19 cellular contexts compared by ENCODE assay signal in the genomic region with DNA sequence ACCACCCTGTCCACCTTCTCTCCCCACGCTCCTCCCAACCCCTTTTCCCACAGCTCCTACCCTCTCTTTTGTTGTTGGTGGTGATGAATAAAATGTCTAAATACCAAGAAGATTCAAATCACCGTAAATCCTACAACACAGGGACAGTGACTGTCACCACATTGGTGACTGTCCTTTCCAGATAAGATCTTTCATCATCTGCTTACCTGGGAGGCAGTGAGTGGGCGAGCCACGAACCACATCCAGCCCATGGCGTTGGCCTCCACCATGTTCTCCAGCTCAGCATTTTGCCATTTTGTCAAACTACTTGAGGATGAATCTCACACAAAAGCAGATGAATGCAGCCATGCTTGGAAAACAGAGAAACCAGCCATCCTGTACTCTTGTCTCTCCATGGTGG. TPM values are rescaled to one million over a fixed set of nuclear protein-coding genes. Genes with fewer than 3 reads are reported as not detected.
DNase-seq lines count a peak whose midpoint lies in the region; ATAC-seq and TF ChIP-seq lines count a peak whose summit lies in the region.
"Had no signal": no experiment of that assay in that cellular context is flagged by ENCODE, and none has a peak within 500 bp of the region (broad histone marks: within the 10 kb centered on the region; RNA-seq: fewer than 3 reads in every experiment).

No MANE protein-coding gene starts in this region.

- no peaks in the 10 kb centered on the region for H3K9me3 ChIP-seq in T-helper 17 cell (ENCODE audit: control insufficient read depth, low read length, poor library complexity, severe bottlenecking)
- H3K9me3 ChIP-seq: colonic mucosa, prostate gland, testis had no signal

- no peaks in the 10 kb centered on the region for H3K36me3 Mint-ChIP-seq in natural killer cell treated with Interleukin-12 subunit alpha and Interleukin-12 subunit beta and Interleukin-15 and Interleukin-18, amount 100 ng/mL, for 72 hours
- H3K36me3 Mint-ChIP-seq in natural killer cell: no peaks in the 10 kb centered on the region
- H3K36me3 Mint-ChIP-seq in T-helper 17 cell (ENCODE audit: low read depth): no peaks in the 10 kb centered on the region
- H3K36me3 Mint-ChIP-seq in activated naive CD8-positive, alpha-beta T cell treated with anti-CD3 and anti-CD28 coated beads, Interleukin-2, amount 10 ng/mL, durations not matched to agents 7 days and 5 days: peaks cover 2% of the 10 kb centered on the region
- H3K36me3 Mint-ChIP-seq in stimulated activated memory B cell treated with anti-CD40 and anti-IgM and Interleukin-4, amounts not matched to agents 10 μg/mL and 1 μg/mL and 100 μg/mL, for 72 hours: no peaks in the 10 kb centered on the region

- peaks cover 61 to 63% of the 10 kb centered on the region in 2 donors for H3K4me1 Mint-ChIP-seq in natural killer cell treated with Interleukin-12 subunit alpha and Interleukin-12 subunit beta and Interleukin-15 and Interleukin-18, amount 100 ng/mL, for 72 hours (ENCODE audit: low read depth in 2 of 2)
- H3K4me1 Mint-ChIP-seq in natural killer cell (peaks cover 45 to 58% of the 10 kb centered on the region in 2 donors), T-helper 17 cell (peaks cover 16% of the 10 kb centered on the region)
- H3K4me1 Mint-ChIP-seq in activated naive CD8-positive, alpha-beta T cell treated with anti-CD3 and anti-CD28 coated beads, Interleukin-2, amount 10 ng/mL, durations not matched to agents 7 days and 5 days: peaks cover 50% of the 10 kb centered on the region
- peaks cover 56% of the 10 kb centered on the region for H3K4me1 Mint-ChIP-seq in stimulated activated memory B cell treated with anti-CD40 and anti-IgM and Interleukin-4, amounts not matched to agents 10 μg/mL and 1 μg/mL and 100 μg/mL, for 72 hours

- H3K27me3 Mint-ChIP-seq in natural killer cell treated with Interleukin-12 subunit alpha and Interleukin-12 subunit beta and Interleukin-15 and Interleukin-18, amount 100 ng/mL, for 72 hours: no peaks in the 10 kb centered on the region
- H3K27me3 Mint-ChIP-seq in natural killer cell (ENCODE audit: low read depth in 2 of 2): no peaks in the 10 kb centered on the region
- no peaks in the 10 kb centered on the region for H3K27me3 Mint-ChIP-seq in T-helper 17 cell
- peaks cover 3% of the 10 kb centered on the region for H3K27me3 Mint-ChIP-seq in activated naive CD8-positive, alpha-beta T cell treated with anti-CD3 and anti-CD28 coated beads, Interleukin-2, amount 10 ng/mL, durations not matched to agents 7 days and 5 days
- H3K27me3 Mint-ChIP-seq in stimulated activated memory B cell treated with anti-CD40 and anti-IgM and Interleukin-4, amounts not matched to agents 10 μg/mL and 1 μg/mL and 100 μg/mL, for 72 hours: no peaks in the 10 kb centered on the region

- POLR2A ChIA-PET in activated naive CD8-positive, alpha-beta T cell treated with anti-CD3 and anti-CD28 coated beads, Interleukin-2, amount 10 ng/mL, durations not matched to agents 7 days and 5 days (lab: Charles Lee): interaction anchor here (0.6 to 1.7 kb wide), 6 partner anchors 9 to 39 kb away, joined by 3 to 5 read pairs (median 3); a partner anchor contains a TSS

- DNase-seq in natural killer cell treated with Interleukin-12 subunit alpha and Interleukin-12 subunit beta and Interleukin-15 and Interleukin-18, amount 100 ng/mL, for 72 hours (ENCODE audit: low spot score): peak; percentile 26
- DNase-seq in natural killer cell (no peak), T-helper 17 cell (no peak), cerebellar nuclear complex (lab: John Stamatoyannopoulos, UW) (no peak), NOMO-1 (lab: John Stamatoyannopoulos, UW; ENCODE audit: unreplicated experiment in 2 of 2) (no peak), GF-D8 (lab: John Stamatoyannopoulos, UW) (no peak)
- DNase-seq in activated naive CD8-positive, alpha-beta T cell treated with anti-CD3 and anti-CD28 coated beads, Interleukin-2, amount 10 ng/mL, durations not matched to agents 7 days and 5 days: no peak
- DNase-seq: activated effector memory CD4-positive, alpha-beta T cell treated with Interleukin-2 at 50 U/mL for 16 hours; colonic mucosa; COR-L47; foreskin keratinocyte; MV-4-11; NCI-H2081; NCI-H510A treated with DMSO at 0.1 percent for 48 hours; nephron progenitor cell; testis had no signal

- H3K9me3 Mint-ChIP-seq in natural killer cell treated with Interleukin-12 subunit alpha and Interleukin-12 subunit beta and Interleukin-15 and Interleukin-18, amount 100 ng/mL, for 72 hours: no peaks in the 10 kb centered on the region
- no peaks in the 10 kb centered on the region for H3K9me3 Mint-ChIP-seq in natural killer cell
- no peaks in the 10 kb centered on the region for H3K9me3 Mint-ChIP-seq in activated naive CD8-positive, alpha-beta T cell treated with anti-CD3 and anti-CD28 coated beads, Interleukin-2, amount 10 ng/mL, durations not matched to agents 7 days and 5 days
- H3K9me3 Mint-ChIP-seq in stimulated activated memory B cell treated with anti-CD40 and anti-IgM and Interleukin-4, amounts not matched to agents 10 μg/mL and 1 μg/mL and 100 μg/mL, for 72 hours: no peaks in the 10 kb centered on the region
- H3K9me3 Mint-ChIP-seq: nephron progenitor cell had no signal

- peak overlapping the region; percentile 54 to 75 for H3K27ac Mint-ChIP-seq in natural killer cell treated with Interleukin-12 subunit alpha and Interleukin-12 subunit beta and Interleukin-15 and Interleukin-18, amount 100 ng/mL, for 72 hours
- H3K27ac Mint-ChIP-seq in natural killer cell (peak overlapping the region in 1 of 2 donors; percentile 18), T-helper 17 cell (peak overlapping the region; percentile 45)
- peak overlapping the region; percentile 75 for H3K27ac Mint-ChIP-seq in activated naive CD8-positive, alpha-beta T cell treated with anti-CD3 and anti-CD28 coated beads, Interleukin-2, amount 10 ng/mL, durations not matched to agents 7 days and 5 days
- H3K27ac Mint-ChIP-seq in stimulated activated memory B cell treated with anti-CD40 and anti-IgM and Interleukin-4, amounts not matched to agents 10 μg/mL and 1 μg/mL and 100 μg/mL, for 72 hours: peak overlapping the region; percentile 82
- H3K27ac Mint-ChIP-seq: nephron progenitor cell had no signal

- ATAC-seq in natural killer cell treated with Interleukin-12 subunit alpha and Interleukin-12 subunit beta and Interleukin-15 and Interleukin-18, amount 100 ng/mL, for 72 hours: no peak
- no peak for ATAC-seq in natural killer cell
- ATAC-seq in T-helper 17 cell: peak; percentile 54
- peak; percentile 52 for ATAC-seq in activated naive CD8-positive, alpha-beta T cell treated with anti-CD3 and anti-CD28 coated beads, Interleukin-2, amount 10 ng/mL, durations not matched to agents 7 days and 5 days (ENCODE audit: low read depth)
- no peak for ATAC-seq in stimulated activated memory B cell treated with anti-CD40 and anti-IgM and Interleukin-4, amounts not matched to agents 10 μg/mL and 1 μg/mL and 100 μg/mL, for 72 hours
- ATAC-seq: foreskin keratinocyte had no signal

- intact Hi-C loops in natural killer cell (cut with micrococcal nuclease): loop anchor here (5.0 kb wide), 1 partner anchor 33 kb away; a partner anchor contains a TSS

- TF ChIP-seq CTCF in natural killer cell (IDR thresholded peaks at IDR 0.05): no peak

- H3K4me3 Mint-ChIP-seq in natural killer cell treated with Interleukin-12 subunit alpha and Interleukin-12 subunit beta and Interleukin-15 and Interleukin-18, amount 100 ng/mL, for 72 hours: peak overlapping the region; percentile 50
- no peak overlapping the region for H3K4me3 Mint-ChIP-seq in natural killer cell
- H3K4me3 Mint-ChIP-seq in T-helper 17 cell: no peak overlapping the region
- peak overlapping the region; percentile 3 for H3K4me3 Mint-ChIP-seq in activated naive CD8-positive, alpha-beta T cell treated with anti-CD3 and anti-CD28 coated beads, Interleukin-2, amount 10 ng/mL, durations not matched to agents 7 days and 5 days
- H3K4me3 Mint-ChIP-seq in stimulated activated memory B cell treated with anti-CD40 and anti-IgM and Interleukin-4, amounts not matched to agents 10 μg/mL and 1 μg/mL and 100 μg/mL, for 72 hours: no peak overlapping the region
- H3K4me3 Mint-ChIP-seq: nephron progenitor cell had no signal

RNA-seq across cellular contexts. Expression of a gene that starts 6.7 kb away (rescaled TPM):
- 10 to 100 TPM; 36.0 to 41.1 TPM for total RNA-seq in natural killer cell treated with Interleukin-12 subunit alpha and Interleukin-12 subunit beta and Interleukin-15 and Interleukin-18, amount 100 ng/mL, for 72 hours
- 100 to 1,000 TPM; 219 to 260 (median 249) TPM for total RNA-seq in natural killer cell
- total RNA-seq in T-helper 17 cell: 10 to 100 TPM; 89.5 to 98.7 TPM
- 100 to 1,000 TPM; 149 to 157 TPM for total RNA-seq in activated naive CD8-positive, alpha-beta T cell treated with anti-CD3 and anti-CD28 coated beads, Interleukin-2, amount 10 ng/mL, durations not matched to agents 7 days and 5 days
- total RNA-seq: smooth muscle cell had no signal

RNA-seq across cellular contexts. Expression of a gene that starts 31.6 kb away (rescaled TPM):
- total RNA-seq in natural killer cell treated with Interleukin-12 subunit alpha and Interleukin-12 subunit beta and Interleukin-15 and Interleukin-18, amount 100 ng/mL, for 72 hours: 1,000 to 10,000 TPM in 1 of 2 donors, 100 to 1,000 TPM in 1; 666 to 1,078 TPM
- total RNA-seq in natural killer cell (100 to 1,000 TPM; 647 to 744 (median 741) TPM), T-helper 17 cell (100 to 1,000 TPM; 297 to 478 TPM)
- 1,000 to 10,000 TPM in 1 of 2 experiments, 100 to 1,000 TPM in 1; 963 to 1,011 TPM for total RNA-seq in activated naive CD8-positive, alpha-beta T cell treated with anti-CD3 and anti-CD28 coated beads, Interleukin-2, amount 10 ng/mL, durations not matched to agents 7 days and 5 days

Comparison
In these comparisons a context has a peak if more than half of its experiments do, and no peak if none do; other contexts are left out.
1. H3K4me3 Mint-ChIP-seq: peak in natural killer cell treated with Interleukin-12 subunit alpha and Interleukin-12 subunit beta and Interleukin-15 and Interleukin-18, amount 100 ng/mL, for 72 hours (single experiment) and activated naive CD8-positive, alpha-beta T cell treated with anti-CD3 and anti-CD28 coated beads, Interleukin-2, amount 10 ng/mL, durations not matched to agents 7 days and 5 days (single experiment); none in natural killer cell (single experiment), T-helper 17 cell (single experiment) and stimulated activated memory B cell treated with anti-CD40 and anti-IgM and Interleukin-4, amounts not matched to agents 10 μg/mL and 1 μg/mL and 100 μg/mL, for 72 hours (single experiment).
2. ATAC-seq: peak in T-helper 17 cell (single experiment) and activated naive CD8-positive, alpha-beta T cell treated with anti-CD3 and anti-CD28 coated beads, Interleukin-2, amount 10 ng/mL, durations not matched to agents 7 days and 5 days (single experiment); none in natural killer cell treated with Interleukin-12 subunit alpha and Interleukin-12 subunit beta and Interleukin-15 and Interleukin-18, amount 100 ng/mL, for 72 hours (0 of 2), natural killer cell (0 of 3) and stimulated activated memory B cell treated with anti-CD40 and anti-IgM and Interleukin-4, amounts not matched to agents 10 μg/mL and 1 μg/mL and 100 μg/mL, for 72 hours (single experiment).